Comparison of ENCODE assay signal across 21 cellular contexts in the genomic region with DNA sequence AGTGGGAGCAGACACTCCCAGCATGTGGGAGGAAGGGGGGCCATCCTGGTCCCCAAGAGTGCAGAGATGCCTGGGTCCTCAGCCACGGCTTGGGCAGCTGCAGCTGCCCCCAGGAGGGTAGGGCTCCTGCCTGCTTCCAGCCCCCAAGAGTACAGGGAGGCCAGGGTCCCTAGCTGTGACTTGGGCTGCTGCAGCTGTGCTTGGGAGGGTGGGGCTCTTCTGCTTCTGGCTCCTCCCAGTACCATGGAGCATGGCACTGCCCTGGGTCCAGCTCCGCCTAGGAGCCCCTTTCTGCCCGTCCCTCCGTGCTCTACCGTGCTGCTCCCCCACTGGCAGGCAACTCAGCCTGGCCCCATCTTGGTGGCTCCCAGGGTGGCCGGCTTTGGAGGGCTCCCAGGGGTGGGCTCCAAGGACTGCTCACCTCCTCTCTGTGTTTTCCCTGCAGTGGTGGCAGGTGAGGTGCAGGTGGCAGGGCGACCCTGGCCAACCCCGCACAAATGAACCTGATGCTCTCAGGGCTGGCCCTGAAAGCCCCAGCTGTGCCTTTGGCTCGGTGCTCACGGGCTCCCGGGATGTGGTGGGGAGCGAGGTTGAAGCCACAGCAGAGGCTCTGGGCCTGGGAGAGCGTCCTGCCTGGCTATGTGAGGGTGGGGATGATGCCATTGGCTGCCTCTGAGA. TPM values are rescaled to one million over a fixed set of nuclear protein-coding genes. Genes with fewer than 3 reads are reported as not detected.
DNase-seq lines count a peak whose midpoint lies in the region; FAIRE-seq and TF ChIP-seq lines count a peak whose summit lies in the region.
"Had no signal": no experiment of that assay in that cellular context is flagged by ENCODE, and none has a peak within 500 bp of the region (broad histone marks: within the 10 kb centered on the region; RNA-seq: fewer than 3 reads in every experiment).

No MANE protein-coding gene starts in this region.

- no peak for TF ChIP-seq POLR2A in H1 (IDR thresholded peaks at IDR 0.05; ENCODE audit: control extremely low read depth in 1 of 2, low read depth in 2 of 2, low read length in 2 of 2)
- no peak for TF ChIP-seq POLR2A in stomach (IDR thresholded peaks at IDR 0.05)

- 89% methylated on average over 13 of the region's 13 CpGs; no CpG with 5 or more reads in 1 of the 2 experiments for WGBS in H1 (ENCODE audit: extremely low coverage in 1 of 2, insufficient coverage in 1 of 2, insufficient read length in 1 of 2, insufficient replicate concordance in 2 of 2, low coverage in 1 of 2, low lambda C conversion rate in 2 of 2, missing lambda C conversion rate in 1 of 2), 2 experiments
- WGBS in stomach, 5 donors, result 78 to 90% (median 82%) methylated on average over 11 to 13 of the region's 13 CpGs

- intact Hi-C loops in stomach (cut with DNase I; ENCODE audit: low total_unique reads), result no loop called here

- no peaks in the 10 kb centered on the region for H4K20me1 ChIP-seq in BLaER1
- H4K20me1 ChIP-seq in H1 (replicated peaks in 1 of 2; ENCODE audit: control insufficient read depth in 1 of 2, insufficient read depth in 2 of 2, low read length in 2 of 2), result no peaks in the 10 kb centered on the region

- no peak overlapping the region for H2BK20ac ChIP-seq in H1 (ENCODE audit: low read length)

- peak overlapping the region; percentile 60; the same call in 1 of the 2 replicates for H2BK5ac ChIP-seq in H1 (ENCODE audit: low read depth, low read length)

- H3K23me2 ChIP-seq in H1 (ENCODE audit: low read depth, low read length), result no peaks in the 10 kb centered on the region

- no peak overlapping the region for H3K4ac ChIP-seq in H1 (replicated peaks; ENCODE audit: insufficient read length, low read depth, low read length)

- H4K91ac ChIP-seq in H1 (replicated peaks; ENCODE audit: insufficient read length, low read length), result no peak overlapping the region

- POLR2A ChIA-PET in H1 (lab: Charles Lee; ENCODE audit: partially characterized antibody), result interaction anchor here (1.5 to 2.1 kb wide), 2 partner anchors 9 to 18 kb away, joined by 5 to 9 read pairs; no protein-coding TSS in a partner anchor

- TF ChIP-seq CTCF in GM13976 (IDR thresholded peaks at IDR 0.05; ENCODE audit: borderline replicate concordance, control extremely low read depth, extremely low read depth, insufficient read depth, missing control alignments), result no peak
- TF ChIP-seq CTCF in H1 (IDR thresholded peaks at IDR 0.05; ENCODE audit: control extremely low read depth in 1 of 3, insufficient read depth in 1 of 3, low read depth in 1 of 3, low read length in 3 of 3), result no peak
- no peak for TF ChIP-seq CTCF in stomach (IDR thresholded peaks at IDR 0.05)
- no peak for TF ChIP-seq CTCF in coronary artery (IDR thresholded peaks at IDR 0.05)

- H3K14ac ChIP-seq in H1 (ENCODE audit: insufficient read length), result no peak overlapping the region

- H3K4me2 ChIP-seq in BLaER1, result peak overlapping the region; percentile 87
- no peak overlapping the region for H3K4me2 ChIP-seq in H1 (ENCODE audit: insufficient read depth in 1 of 2, low read depth in 2 of 2, low read length in 2 of 2)

- no peak overlapping the region for H2AK5ac ChIP-seq in H1 (ENCODE audit: low read depth, low read length)

- no peaks in the 10 kb centered on the region for H3K27me3 ChIP-seq in BLaER1
- no peaks in the 10 kb centered on the region for H3K27me3 ChIP-seq in H1 (replicated peaks in 1 of 4; ENCODE audit: control insufficient read depth in 3 of 4, extremely low read depth in 1 of 4, insufficient read depth in 3 of 4, low read length in 3 of 4)
- peaks cover 0 to 6% (median 0%) of the 10 kb centered on the region in 3 donors for H3K27me3 ChIP-seq in stomach
- H3K27me3 ChIP-seq: MG63, SJSA1 had no signal

- no peak for TF ChIP-seq EP300 in H1 (IDR thresholded peaks at IDR 0.05; ENCODE audit: borderline replicate concordance in 1 of 2, low read depth in 2 of 2, low read length in 2 of 2)
- no peak for TF ChIP-seq EP300 in stomach (IDR thresholded peaks at IDR 0.05)

- H3K4me3 ChIP-seq in BLaER1, result 0 out of 2 replicates have a peak overlapping the region, but pooled peaks have one; percentile 9
- H3K4me3 ChIP-seq in H1 (ENCODE audit: extremely low read depth in 1 of 4, insufficient read depth in 2 of 4, low read depth in 3 of 4, low read length in 4 of 4), result no peak overlapping the region
- no peak overlapping the region for H3K4me3 ChIP-seq in stomach
- H3K4me3 ChIP-seq in coronary artery, result no peak overlapping the region
- H3K4me3 ChIP-seq: MG63, SJSA1 had no signal

- H3K56ac ChIP-seq in H1 (replicated peaks; ENCODE audit: insufficient read length, low read depth, low read length), result no peak overlapping the region

- H2BK120ac ChIP-seq in H1 (replicated peaks; ENCODE audit: low read depth, low read length), result no peak overlapping the region

- H3K18ac ChIP-seq in H1 (ENCODE audit: extremely low read depth, low read length), result no peak overlapping the region

- CTCF ChIA-PET in H1 (lab: Charles Lee; ENCODE audit: partially characterized antibody), result interaction anchor here (1.1 kb wide), 1 partner anchor 24 kb away, joined by 3 read pairs; no protein-coding TSS in a partner anchor

- peak overlapping the region; percentile 81 for H3K27ac ChIP-seq in BLaER1
- H3K27ac ChIP-seq in H1 (ENCODE audit: low read depth, low read length), result no peak overlapping the region
- H3K27ac ChIP-seq in stomach, result no peak overlapping the region
- no peak overlapping the region for H3K27ac ChIP-seq in coronary artery
- H3K27ac ChIP-seq: RWPE1, SJSA1 had no signal

- no peaks in the 10 kb centered on the region for H3K79me1 ChIP-seq in H1 (ENCODE audit: low read depth, low read length)

- H4K8ac ChIP-seq in H1 (ENCODE audit: extremely low read depth, insufficient read depth, low read length), result no peak overlapping the region

- no peak for FAIRE-seq in H1 (lab: Jason Lieb, UNC)
- FAIRE-seq: H54 had no signal

- H3K9ac ChIP-seq in BLaER1 (peak overlapping the region; percentile 72; the same call in 1 of the 2 replicates), H1 (replicated peaks in 1 of 4; ENCODE audit: extremely low read depth in 1 of 4, low read depth in 3 of 4, low read length in 3 of 4) (no peak overlapping the region)

- TF ChIP-seq RAD21 in H1 (IDR thresholded peaks at IDR 0.05 in 1 of 2, conservative IDR thresholded peaks at IDR 0.05 in 1 of 2; ENCODE audit: low read depth in 2 of 2, low read length in 2 of 2), result no peak

- 0 out of 2 replicates have a peak overlapping the region, but pooled peaks have one; percentile 60 for H2BK12ac ChIP-seq in H1 (ENCODE audit: low read depth, low read length)

- no peaks in the 10 kb centered on the region for H3K79me2 ChIP-seq in H1 (ENCODE audit: control insufficient read depth in 1 of 2, insufficient read depth in 2 of 2, low read length in 2 of 2)

- H3K9me3 ChIP-seq in BLaER1 (no peaks in the 10 kb centered on the region), H1 (ENCODE audit: insufficient read depth in 2 of 2, low read depth in 1 of 2, low read length in 1 of 2) (no peaks in the 10 kb centered on the region), stomach (no peaks in the 10 kb centered on the region)
- H3K9me3 ChIP-seq: MG63, SJSA1 had no signal

- no peak overlapping the region for H4K5ac ChIP-seq in H1 (ENCODE audit: insufficient read length, low read depth, low read length)

- no peaks in the 10 kb centered on the region for H3K36me3 ChIP-seq in BLaER1
- no peaks in the 10 kb centered on the region for H3K36me3 ChIP-seq in H1 (ENCODE audit: control insufficient read depth in 2 of 4, insufficient read depth in 4 of 4, low read length in 3 of 4)
- H3K36me3 ChIP-seq in stomach, result no peaks in the 10 kb centered on the region
- H3K36me3 ChIP-seq: MG63, SJSA1 had no signal

- H3K23ac ChIP-seq in H1 (ENCODE audit: insufficient read length), result no peak overlapping the region

- no peak overlapping the region for H2BK15ac ChIP-seq in H1 (ENCODE audit: low read length)

- in situ Hi-C loops in GM13976 (cut with MboI; ENCODE audit: low sequenced_read_pairs, unreplicated experiment), result no loop called here

- no peak overlapping the region for H2AFZ ChIP-seq in H1 (ENCODE audit: low read length)

- H3K4me1 ChIP-seq in BLaER1 (peaks cover 59% of the 10 kb centered on the region), H1 (replicated peaks in 1 of 4; ENCODE audit: control insufficient read depth in 3 of 4, insufficient read depth in 4 of 4, low read length in 3 of 4) (no peaks in the 10 kb centered on the region; a peak in 2 of 7 replicates), stomach (no peaks in the 10 kb centered on the region)
- H3K4me1 ChIP-seq: SJSA1 had no signal

- peak; percentile 10 for DNase-seq in GM13976 (ENCODE audit: low spot score)
- DNase-seq in H1 (ENCODE audit: low read depth in 1 of 2, low spot score in 2 of 2), result no peak
- peak; percentile 11 for DNase-seq in stomach
- DNase-seq in DMS114 treated with DMSO at 0.1 percent for 48 hours (lab: John Stamatoyannopoulos, UW; ENCODE audit: unreplicated experiment), result no peak
- DNase-seq in coronary artery (ENCODE audit: low spot score), result no peak
- no peak for DNase-seq in NCI-H1436 treated with DMSO at 0.1 percent for 48 hours (lab: John Stamatoyannopoulos, UW)
- DNase-seq: ACHN; AML-193; CD4-positive, alpha-beta T cell; Karpas-422; MG63; NCI-H1092; NCI-H1694 treated with DMSO at 0.1 percent for 48 hours; NCI-H2107; NCI-H2227 treated with DMSO at 0.1 percent for 48 hours; NCI-H524 treated with DMSO at 0.1 percent for 48 hours; SW 1271 had no signal

TF ChIP-seq in H1, 55 proteins besides CTCF, POLR2A, EP300 and RAD21:
- TF ChIP-seq GTF2F1 (IDR thresholded peaks at IDR 0.05; ENCODE audit: borderline replicate concordance, low read depth, low read length), result no peak
- no peak for TF ChIP-seq NANOG (IDR thresholded peaks at IDR 0.05; ENCODE audit: insufficient read depth, low read depth, low read length, poor library complexity, severe bottlenecking)
- TF ChIP-seq RBBP5 (IDR thresholded peaks at IDR 0.05; ENCODE audit: borderline replicate concordance, low read depth, low read length), result no peak
- TF ChIP-seq POU5F1 (IDR thresholded peaks at IDR 0.05; ENCODE audit: low read depth, low read length), result no peak
- no peak for TF ChIP-seq TEAD4 (IDR thresholded peaks at IDR 0.05; ENCODE audit: low read depth, low read length)
- no peak for TF ChIP-seq EZH2 (IDR thresholded peaks at IDR 0.05; ENCODE audit: low read depth, low read length, severe bottlenecking)

RNA-seq across cellular contexts. Expression of a gene that starts 18.5 kb away (rescaled TPM):
- total RNA-seq in H1 (2021; fragmentation: NEBNext Ultra II Directional; extraction: Animal tissue kit (Norgen Biotek cat#: 25700)), result 316 and 321 TPM in 2 replicates
- 221 and 365 TPM in 2 replicates for polyA plus RNA-seq in H1 (2011; rRNA removed)
- 169 TPM for polyA plus RNA-seq in H1 (2011; cell fraction: cytosol; rRNA removed)
- polyA plus RNA-seq in H1 (2011; cell fraction: nucleus; rRNA removed), result 298 TPM
- 171 to 196 TPM (median 176 TPM) in 4 replicates for polyA plus RNA-seq in H1 (2012, experiment 1 of 2)
- polyA plus RNA-seq in H1 (2012, experiment 2 of 2), result 106 TPM
- polyA plus RNA-seq in H1 (2013, experiment 1 of 2), result 137 TPM
- 124 TPM for polyA plus RNA-seq in H1 (2013, experiment 2 of 2)
- 456 and 459 TPM in 2 replicates for polyA minus RNA-seq in H1 (2011; rRNA and poly(A)+ RNA removed)
- polyA minus RNA-seq in H1 (2011; cell fraction: cytosol; rRNA and poly(A)+ RNA removed), result 270 TPM
- 188 TPM for polyA minus RNA-seq in H1 (2011; cell fraction: nucleus; rRNA and poly(A)+ RNA removed)
- total RNA-seq in stomach, result 100 to 1,000 TPM; 161 to 394 (median 184) TPM
- polyA plus RNA-seq in stomach, result 10 to 100 TPM; 28.1 to 38.0 (median 33.5) TPM

Comparison
In these comparisons a context has a peak if more than half of its experiments do, and no peak if none do; other contexts are left out.
1. DNase-seq: peak in GM13976 (single experiment) and stomach (single experiment); none in H1 (0 of 2), DMS114 treated with DMSO at 0.1 percent for 48 hours (single experiment), coronary artery (single experiment) and NCI-H1436 treated with DMSO at 0.1 percent for 48 hours (single experiment).